ENCODE assay signal across 10 cellular contexts in the genomic region with DNA sequence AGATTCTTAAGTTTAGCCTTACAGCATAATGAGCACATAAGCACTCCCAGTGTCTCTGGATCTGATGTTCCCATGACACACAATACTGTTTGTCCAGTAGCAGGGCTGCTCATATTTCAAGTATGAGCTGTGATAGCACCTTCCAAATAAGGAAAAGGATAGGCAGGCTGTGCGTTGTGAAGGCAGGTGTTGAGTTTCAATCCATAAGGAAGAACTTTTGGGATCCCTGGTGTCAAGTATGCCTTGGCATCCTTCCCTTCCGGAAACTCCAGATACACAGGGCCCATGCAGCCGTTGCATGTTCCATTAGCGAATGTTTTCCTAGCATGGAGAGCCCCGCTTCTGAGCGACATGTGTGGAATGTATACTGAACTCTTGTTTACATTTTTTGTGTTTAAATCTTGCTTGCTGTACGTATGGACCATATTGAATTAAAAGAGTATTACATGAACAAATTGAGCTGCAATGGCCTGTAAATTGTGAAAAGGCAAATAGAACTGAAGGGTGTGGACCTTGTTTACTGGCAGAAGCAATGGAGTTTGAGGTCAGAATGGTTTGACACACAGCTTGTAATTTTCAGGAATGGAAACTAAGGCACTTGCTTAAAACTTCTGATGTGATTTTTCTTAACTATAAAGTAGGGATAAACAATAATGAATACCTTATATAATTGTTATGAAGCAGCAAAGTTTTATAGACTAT. TPM values are rescaled to one million over a fixed set of nuclear protein-coding genes. Genes with fewer than 3 reads are reported as not detected.
DNase-seq lines count a peak whose midpoint lies in the region; ATAC-seq, FAIRE-seq and TF ChIP-seq lines count a peak whose summit lies in the region.
"Had no signal": no experiment of that assay in that cellular context is flagged by ENCODE, and none has a peak within 500 bp of the region (broad histone marks: within the 10 kb centered on the region; RNA-seq: fewer than 3 reads in every experiment).

No MANE protein-coding gene starts in this region.

- peaks cover 12 to 13% of the 10 kb centered on the region in 2 donors for H3K4me1 ChIP-seq in gastrocnemius medialis
- H3K4me1 ChIP-seq in tibial artery: peaks cover 0 to 4% (median 0%) of the 10 kb centered on the region in 4 donors

- DNase-seq in HT-29 (ENCODE audit: low spot score) (peak; percentile 36), NCI-H524 (lab: John Stamatoyannopoulos, UW) (peak; percentile 77 to 94), fibroblast of villous mesenchyme (ENCODE audit: low read depth) (peak; percentile 1), gastrocnemius medialis (peak; percentile 18 to 49), RCC 7860 (ENCODE audit: low spot score) (no peak), tibial artery (no peak)
- DNase-seq in stimulated activated naive CD8-positive, alpha-beta T cell treated with anti-CD3 and anti-CD28 coated beads, Interleukin-15, amount 100 ng/mL, for 72 hours: no peak
- DNase-seq: hypothalamus, Kasumi-1 had no signal

- H3K27ac ChIP-seq in gastrocnemius medialis (peak overlapping the region; percentile 41 to 67 (median 48)), tibial artery (no peak overlapping the region)

- no peak for FAIRE-seq in RCC 7860 (lab: Jason Lieb, UNC)

- in situ Hi-C loops in gastrocnemius medialis (cut with MboI; ENCODE audit: low sequenced_read_pairs in 4 of 4): loop anchor here in 1 of 4 donors (25.0 kb wide), 1 partner anchor 888 kb away; a partner anchor contains a TSS

- no peak overlapping the region for H3K4me3 ChIP-seq in fibroblast of villous mesenchyme (ENCODE audit: low read depth, low read length)
- H3K4me3 ChIP-seq in gastrocnemius medialis: peak overlapping the region in 1 of 4 donors; percentile 2
- H3K4me3 ChIP-seq in tibial artery: no peak overlapping the region

- TF ChIP-seq CTCF in fibroblast of villous mesenchyme (IDR thresholded peaks at IDR 0.05; ENCODE audit: insufficient read depth, low read depth, low read length) (no peak), gastrocnemius medialis (IDR thresholded peaks at IDR 0.05 in 4 of 5, conservative IDR thresholded peaks at IDR 0.05 in 1 of 5) (no peak), tibial artery (IDR thresholded peaks at IDR 0.05) (no peak)

- H3K4me1 Mint-ChIP-seq in stimulated activated naive CD8-positive, alpha-beta T cell treated with anti-CD3 and anti-CD28 coated beads, Interleukin-15, amount 100 ng/mL, for 72 hours: peaks cover 5% of the 10 kb centered on the region

- intact Hi-C loops in gastrocnemius medialis (cut with DNase I; ENCODE audit: low total_unique reads) (loop anchor here (5.0 to 10.0 kb wide), 2 partner anchors 123 to 896 kb away; a partner anchor contains a TSS), tibial artery (cut with DNase I; ENCODE audit: low total_unique reads) (no loop called here)

- H3K9me3 Mint-ChIP-seq in stimulated activated naive CD8-positive, alpha-beta T cell treated with anti-CD3 and anti-CD28 coated beads, Interleukin-15, amount 100 ng/mL, for 72 hours: no peaks in the 10 kb centered on the region

- no peak for TF ChIP-seq POLR2A in gastrocnemius medialis (IDR thresholded peaks at IDR 0.05)

- no peaks in the 10 kb centered on the region for H3K27me3 Mint-ChIP-seq in stimulated activated naive CD8-positive, alpha-beta T cell treated with anti-CD3 and anti-CD28 coated beads, Interleukin-15, amount 100 ng/mL, for 72 hours

- no peak overlapping the region for H3K4me3 Mint-ChIP-seq in stimulated activated naive CD8-positive, alpha-beta T cell treated with anti-CD3 and anti-CD28 coated beads, Interleukin-15, amount 100 ng/mL, for 72 hours

- H3K36me3 ChIP-seq in gastrocnemius medialis: no peaks in the 10 kb centered on the region
- no peaks in the 10 kb centered on the region for H3K36me3 ChIP-seq in tibial artery

- no peak overlapping the region for H3K27ac Mint-ChIP-seq in stimulated activated naive CD8-positive, alpha-beta T cell treated with anti-CD3 and anti-CD28 coated beads, Interleukin-15, amount 100 ng/mL, for 72 hours

- no peaks in the 10 kb centered on the region for H3K27me3 ChIP-seq in gastrocnemius medialis
- no peaks in the 10 kb centered on the region for H3K27me3 ChIP-seq in tibial artery

- no peaks in the 10 kb centered on the region for H3K9me3 ChIP-seq in gastrocnemius medialis
- H3K9me3 ChIP-seq in tibial artery: no peaks in the 10 kb centered on the region

- ATAC-seq in gastrocnemius medialis (peak; percentile 91 to 99), esophagus mucosa (no peak)
- no peak for ATAC-seq in stimulated activated naive CD8-positive, alpha-beta T cell treated with anti-CD3 and anti-CD28 coated beads, Interleukin-15, amount 100 ng/mL, for 72 hours

RNA-seq across cellular contexts. Expression of a gene that starts 33.7 kb away (rescaled TPM):
- total RNA-seq in HT-29 (2014; rRNA removed; shearing (Covaris generic)): 7.6 and 8.6 TPM in 2 replicates
- total RNA-seq in fibroblast of villous mesenchyme: under 0.01 TPM in 1 of 2 replicates, not detected in the other
- total RNA-seq in gastrocnemius medialis: 100 to 1,000 TPM in 2 of 4 donors, 10 to 100 TPM in 2; 82.1 to 170 (median 124) TPM
- 10.4 TPM for total RNA-seq in esophagus mucosa

Comparison
In these comparisons a context has a peak if more than half of its experiments do, and no peak if none do; other contexts are left out.
1. DNase-seq: peak in HT-29 (single experiment), NCI-H524 (2 of 2), fibroblast of villous mesenchyme (single experiment) and gastrocnemius medialis (2 of 2); none in RCC 7860 (single experiment), stimulated activated naive CD8-positive, alpha-beta T cell treated with anti-CD3 and anti-CD28 coated beads, Interleukin-15, amount 100 ng/mL, for 72 hours (0 of 2) and tibial artery (0 of 2).
2. ATAC-seq: peak in gastrocnemius medialis (2 of 2); none in esophagus mucosa (single experiment) and stimulated activated naive CD8-positive, alpha-beta T cell treated with anti-CD3 and anti-CD28 coated beads, Interleukin-15, amount 100 ng/mL, for 72 hours (single experiment).
3. H3K27ac ChIP-seq: peak in gastrocnemius medialis (4 of 4); none in tibial artery (0 of 2).